In the genomic region with DNA sequence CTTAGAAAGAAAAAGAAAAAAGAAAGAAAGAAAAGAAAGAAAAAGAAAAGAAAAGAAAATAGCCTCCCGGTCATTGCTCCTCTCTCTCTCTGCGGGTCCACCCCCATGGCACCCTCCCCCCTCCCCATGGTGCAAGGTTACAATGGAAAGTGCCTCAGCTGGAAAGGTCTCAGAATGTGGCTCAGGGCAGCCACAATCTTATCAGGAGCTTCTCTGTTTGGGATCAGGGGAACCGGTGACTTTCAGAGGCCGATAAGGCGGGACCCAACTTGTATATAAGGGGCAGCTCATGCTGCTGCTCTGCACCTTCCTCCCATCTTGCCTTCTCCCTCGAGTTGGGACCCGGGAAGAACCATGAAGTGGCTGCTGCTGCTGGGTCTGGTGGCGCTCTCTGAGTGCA, we compare ENCODE assay signal across 5 cellular contexts. TPM values are rescaled to one million over a fixed set of nuclear protein-coding genes. Genes with fewer than 3 reads are reported as not detected.
"Had no signal": no experiment of that assay in that cellular context is flagged by ENCODE, and none has a peak within 500 bp of the region (broad histone marks: within the 10 kb centered on the region; RNA-seq: fewer than 3 reads in every experiment).

A gene (plus strand): TSS at position 301 of the 400 bp plus-strand sequence. CDS start 54 bp downstream, at position 355.

RNA-seq across cellular contexts. Expression of the gene that starts here (rescaled TPM):
- total RNA-seq: GM23248, H1, H4, H9, HFFc6 had no signal
